Comparison of ENCODE assay signal across 1 cellular context in genomic region chr2:145800201-145801091, GRCh38.
TF ChIP-seq lines count a peak whose summit lies in the region.

No MANE protein-coding gene starts in this region.

TF ChIP-seq in HepG2, 621 proteins besides CTCF, POLR2A, EP300 and RAD21 (continued from another document and continues in another):
- TF ChIP-seq ARID5B (CRISPR knock-in tag; IDR thresholded peaks at IDR 0.05) (peak; percentile 100), ZNF589 (CRISPR knock-in tag; conservative IDR thresholded peaks at IDR 0.05) (peak; percentile 80; the same call in 1 of the 2 replicates), PAXIP1 (CRISPR knock-in tag; conservative IDR thresholded peaks at IDR 0.05) (peak; percentile 99), SP1 (IDR thresholded peaks at IDR 0.05) (no peak), SP1 (CRISPR knock-in tag; IDR thresholded peaks at IDR 0.05) (peak; percentile 34; the same call in 1 of the 2 replicates), ZNF574 (CRISPR knock-in tag; IDR thresholded peaks at IDR 0.05) (peak; percentile 85), RFX3 (CRISPR knock-in tag; IDR thresholded peaks at IDR 0.05) (0 out of 2 replicates have a peak, but pooled peaks have one; percentile 30), JUN (CRISPR knock-in tag; IDR thresholded peaks at IDR 0.05) (peak; percentile 96), ZBTB25 (CRISPR knock-in tag; IDR thresholded peaks at IDR 0.05) (peak; percentile 85; the same call in 1 of the 2 replicates), ZFP36 (IDR thresholded peaks at IDR 0.05; ENCODE audit: borderline replicate concordance, low read depth, low read length, partially characterized antibody) (peak; percentile 10), ZFY (CRISPR knock-in tag; IDR thresholded peaks at IDR 0.05) (peak; percentile 31; the same call in 1 of the 2 replicates), GZF1 (CRISPR knock-in tag; IDR thresholded peaks at IDR 0.05) (peak; percentile 81; the same call in 1 of the 2 replicates), PITX1 (CRISPR knock-in tag; IDR thresholded peaks at IDR 0.05) (peak; percentile 98), ZNF644 (CRISPR knock-in tag; IDR thresholded peaks at IDR 0.05; ENCODE audit: low read depth) (peak; percentile 97), SALL2 (CRISPR knock-in tag; IDR thresholded peaks at IDR 0.05) (peak; percentile 93), DPF2 (CRISPR knock-in tag; IDR thresholded peaks at IDR 0.05; ENCODE audit: borderline replicate concordance, low read depth) (peak; percentile 99), ZFP91 (CRISPR knock-in tag; IDR thresholded peaks at IDR 0.05; ENCODE audit: borderline replicate concordance) (peak; percentile 39; the same call in 1 of the 2 replicates), ZFX (CRISPR knock-in tag; IDR thresholded peaks at IDR 0.05; ENCODE audit: low read depth) (no peak; the same call in 1 of the 2 replicates), SUZ12 (IDR thresholded peaks at IDR 0.05; ENCODE audit: low read depth, low read length) (no peak), ZNF12 (CRISPR knock-in tag; IDR thresholded peaks at IDR 0.05) (peak; percentile 77; the same call in 1 of the 2 replicates), ZMYM3 (CRISPR knock-in tag; IDR thresholded peaks at IDR 0.05) (peak; percentile 87), TIGD3 (CRISPR knock-in tag; IDR thresholded peaks at IDR 0.05; ENCODE audit: borderline replicate concordance) (0 out of 2 replicates have a peak, but pooled peaks have one; percentile 62), ZNF431 (CRISPR knock-in tag; IDR thresholded peaks at IDR 0.05; ENCODE audit: borderline replicate concordance, low read depth) (peak; percentile 71; the same call in 1 of the 2 replicates), ZBED4 (CRISPR knock-in tag; IDR thresholded peaks at IDR 0.05; ENCODE audit: borderline replicate concordance) (peak; percentile 88), CCDC6 (CRISPR knock-in tag; IDR thresholded peaks at IDR 0.05) (peak; percentile 46), ZNF335 (CRISPR knock-in tag; IDR thresholded peaks at IDR 0.05) (peak; percentile 84; the same call in 1 of the 2 replicates), GLI4 (CRISPR knock-in tag; IDR thresholded peaks at IDR 0.05; ENCODE audit: borderline replicate concordance) (0 out of 2 replicates have a peak, but pooled peaks have one; percentile 37), ZNF724P (CRISPR knock-in tag; IDR thresholded peaks at IDR 0.05; ENCODE audit: borderline replicate concordance) (peak; percentile 81), ZNF547 (CRISPR knock-in tag; IDR thresholded peaks at IDR 0.05) (no peak), ZNF704 (CRISPR knock-in tag; IDR thresholded peaks at IDR 0.05; ENCODE audit: borderline replicate concordance) (no peak), ZNF766 (CRISPR knock-in tag; IDR thresholded peaks at IDR 0.05; ENCODE audit: borderline replicate concordance) (0 out of 2 replicates have a peak, but pooled peaks have one; percentile 76), FOXK1 (CRISPR knock-in tag; IDR thresholded peaks at IDR 0.05; ENCODE audit: borderline replicate concordance, low read depth) (peak; percentile 97), ATF2 (CRISPR knock-in tag; IDR thresholded peaks at IDR 0.05) (peak; percentile 98)
